In the genomic region with DNA sequence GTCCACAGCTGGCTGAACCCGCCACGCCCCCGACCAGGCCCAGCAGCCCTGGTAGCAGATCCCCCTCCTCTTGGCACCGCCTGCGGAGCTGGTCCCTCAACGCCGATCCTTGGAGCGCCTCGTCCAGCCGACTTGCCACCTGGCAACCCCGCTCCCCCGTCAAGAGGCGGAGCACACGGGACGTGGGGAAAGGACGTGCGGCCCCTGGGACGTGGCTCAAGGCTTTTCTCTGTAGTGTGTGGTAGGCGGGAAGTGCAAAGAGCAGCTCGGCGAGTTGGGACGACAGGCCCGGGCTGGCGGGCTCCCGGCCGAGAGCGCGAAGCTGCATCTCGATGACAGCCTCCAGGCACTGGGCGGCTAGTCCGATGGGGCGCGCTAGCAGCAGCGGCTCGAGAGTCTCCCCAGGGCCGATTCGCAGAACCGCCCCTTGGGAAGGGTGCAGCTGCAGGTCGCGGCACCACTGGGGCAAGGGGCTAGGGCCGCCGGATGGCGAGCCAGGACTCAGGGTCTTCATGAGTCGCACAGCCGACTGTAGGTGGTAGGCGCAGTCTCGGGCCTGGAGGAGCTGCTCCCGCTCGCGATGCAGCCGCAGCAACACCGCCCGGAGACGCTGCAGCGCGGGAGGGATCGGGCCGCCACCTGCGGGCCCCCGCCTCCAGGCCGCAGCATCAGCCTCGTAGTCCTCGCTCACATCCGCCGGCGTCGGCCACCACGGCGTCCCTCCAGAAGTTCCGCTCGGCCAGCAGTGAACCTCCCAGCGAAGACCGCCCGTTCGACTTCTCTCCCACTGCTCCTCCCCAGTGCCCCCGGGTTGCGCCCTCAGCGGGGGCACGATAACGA, we compare ENCODE assay signal across 8 cellular contexts. TPM values are rescaled to one million over a fixed set of nuclear protein-coding genes. Genes with fewer than 3 reads are reported as not detected.
DNase-seq lines count a peak whose midpoint lies in the region; ATAC-seq, FAIRE-seq and TF ChIP-seq lines count a peak whose summit lies in the region.

No MANE protein-coding gene starts in this region.

- TF ChIP-seq RAD21 in K562 (CRISPR knock-in tag; conservative IDR thresholded peaks at IDR 0.05 in 1 of 2, IDR thresholded peaks at IDR 0.05 in 1 of 2) = no peak

- in situ Hi-C loops in K562 (cut with MboI) = no loop called here

- H3K36me3 ChIP-seq in RWPE2 (ENCODE audit: low read depth) (peaks cover 36% of the 10 kb centered on the region), K562 (ENCODE audit: control insufficient read depth, insufficient read depth, low read length) (peaks cover 32% of the 10 kb centered on the region), kidney epithelial cell (ENCODE audit: control insufficient read depth, insufficient read depth, low read length) (no peaks in the 10 kb centered on the region)

- H3K27me3 ChIP-seq in RWPE2 (ENCODE audit: insufficient read depth, poor library complexity, severe bottlenecking) = no peaks in the 10 kb centered on the region
- no peaks in the 10 kb centered on the region for H3K27me3 ChIP-seq in K562 (ENCODE audit: control insufficient read depth in 2 of 2, insufficient read depth in 2 of 2, low read length in 2 of 2)
- H3K27me3 ChIP-seq in kidney epithelial cell (ENCODE audit: control insufficient read depth, insufficient read depth, low read length) = no peaks in the 10 kb centered on the region

- H4K20me1 ChIP-seq in K562 (replicated peaks; ENCODE audit: control insufficient read depth, insufficient read depth, low read length) = no peaks in the 10 kb centered on the region; the same call in 1 of the 2 replicates

- peaks cover 32% of the 10 kb centered on the region for H3K79me2 ChIP-seq in K562 (ENCODE audit: control insufficient read depth, insufficient read depth, low read length)

- peak overlapping the region; percentile 99 for H3K4me2 ChIP-seq in K562 (ENCODE audit: insufficient read depth, low read length)

- CTCF ChIA-PET in K562 (lab: Yijun Ruan, JAX; ENCODE audit: low intra/inter-chr PET ratio) = interaction anchor here (0.7 to 2.0 kb wide), 3 partner anchors 27 to 106 kb away, joined by 3 to 12 read pairs (median 6); partner anchors contain the start of gene INO80B

- no peak for DNase-seq in RWPE2 (ENCODE audit: low spot score)
- peak; percentile 51 to 58 (median 56) for DNase-seq in K562 (ENCODE audit: extremely low read depth in 1 of 4, low spot score in 3 of 4)
- no peak for DNase-seq in kidney epithelial cell (ENCODE audit: low read depth)
- peak; percentile 59 for DNase-seq in stimulated activated CD4-positive, alpha-beta T cell treated with anti-CD3 and anti-CD28 coated beads, Interleukin-4, amount 100 ng/mL, for 24 hours
- DNase-seq in epidermal melanocyte (ENCODE audit: insufficient read length, low spot score) = no peak

- WGBS in K562 (ENCODE audit: insufficient coverage, low coverage, missing lambda C conversion rate) = 5% methylated on average over 76 of the region's 80 CpGs

- H3K27ac ChIP-seq in C4-2B (peak overlapping the region; percentile 85), RWPE2 (ENCODE audit: poor library complexity, severe bottlenecking) (peak overlapping the region; percentile 54), K562 (ENCODE audit: extremely low read depth, low read depth, low read length) (peak overlapping the region; percentile 92)

- ATAC-seq in GM19025 (IDR thresholded peaks at IDR 0.05; ENCODE audit: low read depth, unreplicated experiment) (peak; percentile 36), HG03139 (IDR thresholded peaks at IDR 0.05; ENCODE audit: unreplicated experiment) (peak; percentile 34), RWPE2 (ENCODE audit: low read depth) (peak; percentile 46), K562 (peak; percentile 73)

- no peaks in the 10 kb centered on the region for H3K9me3 ChIP-seq in RWPE2 (ENCODE audit: severe bottlenecking)
- no peaks in the 10 kb centered on the region for H3K9me3 ChIP-seq in K562 (replicated peaks; ENCODE audit: control insufficient read depth, insufficient read depth, low read depth, low read length)

- H3K9me1 ChIP-seq in K562 (ENCODE audit: control insufficient read depth, insufficient read depth, low read length) = no peaks in the 10 kb centered on the region

- TF ChIP-seq POLR2A in K562 (conservative IDR thresholded peaks at IDR 0.05) = no peak

- no peak for TF ChIP-seq CTCF in C4-2B (conservative IDR thresholded peaks at IDR 0.05)
- TF ChIP-seq CTCF in RWPE2 (IDR thresholded peaks at IDR 0.05; ENCODE audit: poor library complexity, severe bottlenecking) = no peak
- peak in 2 of 3 experiments; percentile 7 to 30; a peak in 1 of 6 replicates for TF ChIP-seq CTCF in K562 (IDR thresholded peaks at IDR 0.05 in 2 of 3, conservative IDR thresholded peaks at IDR 0.05 in 1 of 3; ENCODE audit: insufficient read depth in 2 of 3, low read depth in 1 of 3, low read length in 3 of 3)
- no peak for TF ChIP-seq CTCF in kidney epithelial cell (IDR thresholded peaks at IDR 0.05; ENCODE audit: insufficient read depth, low read length, poor library complexity, severe bottlenecking)

- H3K4me1 ChIP-seq in RWPE2 (ENCODE audit: insufficient read depth, poor library complexity, severe bottlenecking) (no peaks in the 10 kb centered on the region), K562 (replicated peaks in 1 of 2; ENCODE audit: control insufficient read depth in 2 of 2, insufficient read depth in 2 of 2, low read length in 2 of 2) (peaks cover 8 to 23% of the 10 kb centered on the region in 2 experiments; a peak in 4 of 5 replicates)

- BruUV-seq in K562 (replicated peaks; lab: Mats Ljungman, UMichigan) = TSS peak; percentile 74

- peak overlapping the region; percentile 67 for H3K4me3 ChIP-seq in RWPE2 (ENCODE audit: severe bottlenecking)
- peak overlapping the region; percentile 86 for H3K4me3 ChIP-seq in K562
- peak overlapping the region; percentile 60 for H3K4me3 ChIP-seq in kidney epithelial cell (ENCODE audit: low read depth, low read length)

- no peak for FAIRE-seq in K562 (lab: Jason Lieb, UNC)

- H2AFZ ChIP-seq in K562 (ENCODE audit: low read depth, low read length) = peak overlapping the region; percentile 100

- TF ChIP-seq EP300 in K562 (IDR thresholded peaks at IDR 0.05; ENCODE audit: low read length) = no peak

- POLR2A ChIA-PET in K562 (lab: Yijun Ruan, JAX) = interaction anchor here (0.6 to 3.9 kb wide), 15 partner anchors 9 to 276 kb away, joined by 3 to 28 read pairs (median 4); partner anchors contain the start of genes INO80B, MOGS, MRPL53 and WBP1

- intact Hi-C loops in K562 (cut with micrococcal nuclease) = loop anchor here (2.0 kb wide), 2 partner anchors 27 to 47 kb away; partner anchors contain the start of genes AUP1, HTRA2 and INO80B

- H3K9ac ChIP-seq in K562 (ENCODE audit: insufficient read depth in 1 of 2, low read depth in 2 of 2, low read length in 2 of 2) = peak overlapping the region; percentile 83 to 93

RNA-seq across cellular contexts. Expression of gene CCDC142, which starts 0.6 kb away (rescaled TPM):
- 68.2 and 153 TPM in 2 replicates for total RNA-seq in K562 (2011; cell fraction: chromatin; rRNA removed; ENCODE audit: low replicate concordance)
- total RNA-seq in K562 (2011; cell fraction: nucleolus; rRNA removed) = 104 and 108 TPM in 2 replicates
- total RNA-seq in K562 (2011; cell fraction: nucleoplasm; rRNA removed) = 54.5 and 66.8 TPM in 2 replicates
- total RNA-seq in K562 (2014; rRNA removed) (11.1 and 12.9 TPM in 2 replicates), K562 (2014; rRNA removed; fragmentation: Illumina TruSeq; extraction: Trizol) (5.9 and 7.2 TPM in 2 replicates), K562 (2015; rRNA removed; fragmentation: Illumina TruSeq; extraction: Trizol) (9.8 and 11.7 TPM in 2 replicates), K562 (2021) (9.3 and 11.1 TPM in 2 replicates), kidney epithelial cell (4.4 and 9.5 TPM in 2 replicates)
- polyA plus RNA-seq in K562 (2011; rRNA removed) (3.4 and 3.7 TPM in 2 replicates), K562 (2014; fragmentation: Illumina TruSeq; extraction: Trizol) (6.5 and 8.3 TPM in 2 replicates), K562 (2014; fragmentation: Nextera tagmentation; extraction: Ambion mirVana) (under 1 TPM; 0.55 to 0.58 TPM), K562 (2014; rRNA removed) (7.8 and 12.7 TPM in 2 replicates)
- 2.5 and 6.4 TPM in 2 replicates for polyA plus RNA-seq in K562 (2011; cell fraction: cytosol; rRNA removed)
- polyA plus RNA-seq in K562 (2011; cell fraction: nucleus; rRNA removed) = 11.2 and 25.3 TPM in 2 replicates
- polyA plus RNA-seq in K562 (2012) = 5.2 and 9.2 TPM in 2 replicates
- polyA minus RNA-seq in K562 (2011; rRNA and poly(A)+ RNA removed) = 8.7 and 15.4 TPM in 2 replicates
- 3.1 and 4.0 TPM in 2 replicates for polyA minus RNA-seq in K562 (2011; cell fraction: cytosol; rRNA and poly(A)+ RNA removed)
- polyA minus RNA-seq in K562 (2011; cell fraction: nucleus; rRNA and poly(A)+ RNA removed) = 24.3 and 36.8 TPM in 2 replicates

RNA-seq across cellular contexts. Expression of gene TTC31, which starts 0.7 kb away (rescaled TPM):
- 53.4 and 102 TPM in 2 replicates for total RNA-seq in K562 (2011; cell fraction: chromatin; rRNA removed; ENCODE audit: low replicate concordance)
- 58.8 and 59.9 TPM in 2 replicates for total RNA-seq in K562 (2011; cell fraction: nucleolus; rRNA removed)
- 58.1 and 70.2 TPM in 2 replicates for total RNA-seq in K562 (2011; cell fraction: nucleoplasm; rRNA removed)
- total RNA-seq in K562 (2014; rRNA removed) (13.1 and 18.7 TPM in 2 replicates), K562 (2014; rRNA removed; fragmentation: Illumina TruSeq; extraction: Trizol) (8.6 and 11.6 TPM in 2 replicates), K562 (2015; rRNA removed; fragmentation: Illumina TruSeq; extraction: Trizol) (15.6 and 15.9 TPM in 2 replicates), K562 (2021) (23.9 and 26.5 TPM in 2 replicates), kidney epithelial cell (19.1 and 20.3 TPM in 2 replicates)
- polyA plus RNA-seq in K562 (2011; rRNA removed) (18.4 and 19.0 TPM in 2 replicates), K562 (2014; fragmentation: Illumina TruSeq; extraction: Trizol) (22.9 and 27.3 TPM in 2 replicates), K562 (2014; fragmentation: Nextera tagmentation; extraction: Ambion mirVana) (1 to 10 TPM; 4.7 to 5.0 TPM), K562 (2014; rRNA removed) (30.5 and 30.9 TPM in 2 replicates)
- polyA plus RNA-seq in K562 (2011; cell fraction: cytosol; rRNA removed) = 13.2 and 23.0 TPM in 2 replicates
- polyA plus RNA-seq in K562 (2011; cell fraction: nucleus; rRNA removed) = 111 and 155 TPM in 2 replicates
- polyA plus RNA-seq in K562 (2012) = 19.9 and 29.5 TPM in 2 replicates
- polyA minus RNA-seq in K562 (2011; rRNA and poly(A)+ RNA removed) = 7.8 and 11.2 TPM in 2 replicates
- polyA minus RNA-seq in K562 (2011; cell fraction: cytosol; rRNA and poly(A)+ RNA removed) = 7.1 and 9.6 TPM in 2 replicates
- 26.1 and 29.9 TPM in 2 replicates for polyA minus RNA-seq in K562 (2011; cell fraction: nucleus; rRNA and poly(A)+ RNA removed)

RNA-seq across cellular contexts. Expression of gene MRPL53, which starts 9.7 kb away (rescaled TPM):
- 18.9 and 39.7 TPM in 2 replicates for total RNA-seq in K562 (2011; cell fraction: chromatin; rRNA removed; ENCODE audit: low replicate concordance)
- 42.7 and 46.7 TPM in 2 replicates for total RNA-seq in K562 (2011; cell fraction: nucleolus; rRNA removed)
- total RNA-seq in K562 (2011; cell fraction: nucleoplasm; rRNA removed) = 23.2 and 28.7 TPM in 2 replicates
- 60.8 and 68.2 TPM in 2 replicates for total RNA-seq in K562 (2014; rRNA removed)
- 14.5 and 18.2 TPM in 2 replicates for total RNA-seq in K562 (2014; rRNA removed; fragmentation: Illumina TruSeq; extraction: Trizol)
- 45.7 and 46.4 TPM in 2 replicates for total RNA-seq in K562 (2015; rRNA removed; fragmentation: Illumina TruSeq; extraction: Trizol)
- 80.8 and 87.9 TPM in 2 replicates for total RNA-seq in K562 (2021)
- polyA plus RNA-seq in K562 (2011; rRNA removed) = 15.1 and 20.0 TPM in 2 replicates
- polyA plus RNA-seq in K562 (2011; cell fraction: cytosol; rRNA removed) = 23.7 and 82.7 TPM in 2 replicates
- 16.1 and 33.6 TPM in 2 replicates for polyA plus RNA-seq in K562 (2011; cell fraction: nucleus; rRNA removed)
- 72.4 and 72.9 TPM in 2 replicates for polyA plus RNA-seq in K562 (2012)
- polyA plus RNA-seq in K562 (2014; fragmentation: Illumina TruSeq; extraction: Trizol) = 11.5 and 37.5 TPM in 2 replicates
- 10 to 100 TPM; 24.3 to 41.1 TPM for polyA plus RNA-seq in K562 (2014; fragmentation: Nextera tagmentation; extraction: Ambion mirVana)
- 53.9 and 84.3 TPM in 2 replicates for polyA plus RNA-seq in K562 (2014; rRNA removed)
- polyA minus RNA-seq in K562 (2011; rRNA and poly(A)+ RNA removed) = 4.9 and 8.8 TPM in 2 replicates
- 18.4 and 20.1 TPM in 2 replicates for polyA minus RNA-seq in K562 (2011; cell fraction: cytosol; rRNA and poly(A)+ RNA removed)
- 10.9 and 12.3 TPM in 2 replicates for polyA minus RNA-seq in K562 (2011; cell fraction: nucleus; rRNA and poly(A)+ RNA removed)
- total RNA-seq in kidney epithelial cell = 18.7 and 24.6 TPM in 2 replicates

RNA-seq across cellular contexts. Expression of gene MOGS, which starts 17.0 kb away (rescaled TPM):
- 113 and 233 TPM in 2 replicates for total RNA-seq in K562 (2011; cell fraction: chromatin; rRNA removed; ENCODE audit: low replicate concordance)
- 186 and 214 TPM in 2 replicates for total RNA-seq in K562 (2011; cell fraction: nucleolus; rRNA removed)
- 140 and 145 TPM in 2 replicates for total RNA-seq in K562 (2011; cell fraction: nucleoplasm; rRNA removed)
- 44.5 and 51.0 TPM in 2 replicates for total RNA-seq in K562 (2014; rRNA removed)
- total RNA-seq in K562 (2014; rRNA removed; fragmentation: Illumina TruSeq; extraction: Trizol) = 22.2 and 29.4 TPM in 2 replicates
- total RNA-seq in K562 (2015; rRNA removed; fragmentation: Illumina TruSeq; extraction: Trizol) = 35.3 TPM in 2 replicates
- total RNA-seq in K562 (2021) = 61.2 and 62.3 TPM in 2 replicates
- 34.2 and 46.0 TPM in 2 replicates for polyA plus RNA-seq in K562 (2011; rRNA removed)
- 30.1 and 59.5 TPM in 2 replicates for polyA plus RNA-seq in K562 (2011; cell fraction: cytosol; rRNA removed)
- 204 and 279 TPM in 2 replicates for polyA plus RNA-seq in K562 (2011; cell fraction: nucleus; rRNA removed)
- polyA plus RNA-seq in K562 (2012) = 55.5 and 58.2 TPM in 2 replicates
- 47.1 and 49.4 TPM in 2 replicates for polyA plus RNA-seq in K562 (2014; fragmentation: Illumina TruSeq; extraction: Trizol)
- polyA plus RNA-seq in K562 (2014; fragmentation: Nextera tagmentation; extraction: Ambion mirVana) = 1 to 10 TPM; 1.6 to 3.5 TPM
- polyA plus RNA-seq in K562 (2014; rRNA removed) = 49.3 and 52.5 TPM in 2 replicates
- polyA minus RNA-seq in K562 (2011; rRNA and poly(A)+ RNA removed) = 25.0 and 27.6 TPM in 2 replicates
- polyA minus RNA-seq in K562 (2011; cell fraction: cytosol; rRNA and poly(A)+ RNA removed) = 31.5 and 32.4 TPM in 2 replicates
- 21.4 and 22.1 TPM in 2 replicates for polyA minus RNA-seq in K562 (2011; cell fraction: nucleus; rRNA and poly(A)+ RNA removed)
- 68.1 and 70.9 TPM in 2 replicates for total RNA-seq in kidney epithelial cell

RNA-seq across cellular contexts. Expression of gene LBX2, which starts 17.2 kb away (rescaled TPM):
- 3.0 and 5.3 TPM in 2 replicates for total RNA-seq in K562 (2011; cell fraction: chromatin; rRNA removed; ENCODE audit: low replicate concordance)
- total RNA-seq in K562 (2011; cell fraction: nucleolus; rRNA removed) = 7.2 and 8.6 TPM in 2 replicates
- 2.1 and 4.0 TPM in 2 replicates for total RNA-seq in K562 (2011; cell fraction: nucleoplasm; rRNA removed)
- total RNA-seq in K562 (2014; rRNA removed) (3.1 and 3.7 TPM in 2 replicates), K562 (2014; rRNA removed; fragmentation: Illumina TruSeq; extraction: Trizol) (0.38 and 0.40 TPM in 2 replicates), K562 (2015; rRNA removed; fragmentation: Illumina TruSeq; extraction: Trizol) (2.5 and 2.6 TPM in 2 replicates), K562 (2021) (5.5 and 6.2 TPM in 2 replicates), kidney epithelial cell (1.9 and 3.4 TPM in 2 replicates)
- polyA plus RNA-seq in K562 (2011; rRNA removed) (0.93 and 1.1 TPM in 2 replicates), K562 (2014; fragmentation: Illumina TruSeq; extraction: Trizol) (1.00 and 1.5 TPM in 2 replicates), K562 (2014; fragmentation: Nextera tagmentation; extraction: Ambion mirVana) (under 1 TPM in 1 of 2 experiments, not detected in 1; 0.39 TPM), K562 (2014; rRNA removed) (3.9 and 4.2 TPM in 2 replicates)
- 1.2 and 4.6 TPM in 2 replicates for polyA plus RNA-seq in K562 (2011; cell fraction: cytosol; rRNA removed)
- 3.0 and 7.5 TPM in 2 replicates for polyA plus RNA-seq in K562 (2011; cell fraction: nucleus; rRNA removed)
- 2.9 and 7.7 TPM in 2 replicates for polyA plus RNA-seq in K562 (2012)
- 0.18 and 0.42 TPM in 2 replicates for polyA minus RNA-seq in K562 (2011; rRNA and poly(A)+ RNA removed)
- 2.0 TPM in 1 of 2 replicates, not detected in the other for polyA minus RNA-seq in K562 (2011; cell fraction: cytosol; rRNA and poly(A)+ RNA removed)
- polyA minus RNA-seq in K562 (2011; cell fraction: nucleus; rRNA and poly(A)+ RNA removed) = 8.6 and 9.3 TPM in 2 replicates

Comparison
In these comparisons a context has a peak if more than half of its experiments do, and no peak if none do; other contexts are left out.
1. CTCF ChIP-seq: peak in K562 (2 of 3); none in C4-2B (single experiment), RWPE2 (single experiment) and kidney epithelial cell (single experiment).
2. DNase-seq: peak in K562 (4 of 4) and stimulated activated CD4-positive, alpha-beta T cell treated with anti-CD3 and anti-CD28 coated beads, Interleukin-4, amount 100 ng/mL, for 24 hours (single experiment); none in RWPE2 (single experiment), kidney epithelial cell (single experiment) and epidermal melanocyte (single experiment).
3. Peak in every context shown above with its lines, with median percentiles within 50 percentile points of each other: H3K27ac ChIP-seq, ATAC-seq and H3K4me3 ChIP-seq.